Comparison of ENCODE assay signal across 18 cellular contexts in genomic region chr15:59523702-59524101, GRCh38.
DNase-seq lines count a peak whose midpoint lies in the region; ATAC-seq lines count a peak whose summit lies in the region.
"Had no signal": no experiment of that assay in that cellular context is flagged by ENCODE, and none has a peak within 500 bp of the region (broad histone marks: within the 10 kb centered on the region; RNA-seq: fewer than 3 reads in every experiment).

No MANE protein-coding gene starts in this region.

- no peak overlapping the region for H3K9ac ChIP-seq in BLaER1
- H3K9ac ChIP-seq: KMS-11 had no signal

- H3K4me3 Mint-ChIP-seq in CD4-positive, alpha-beta memory T cell = peak overlapping the region in 5 of 8 donors; percentile 29 to 57 (median 32)
- H3K4me3 Mint-ChIP-seq in activated naive CD8-positive, alpha-beta T cell treated with anti-CD3 and anti-CD28 coated beads, Interleukin-2, amount 10 ng/mL, durations not matched to agents 7 days and 5 days = peak overlapping the region; percentile 21
- peak overlapping the region; percentile 38 to 81 (median 59) for H3K4me3 Mint-ChIP-seq in naive thymus-derived CD8-positive, alpha-beta T cell
- H3K4me3 Mint-ChIP-seq: activated CD8-positive, alpha-beta memory T cell treated with anti-CD3 and anti-CD28 coated beads, Interleukin-2, amount 10 ng/mL, durations not matched to agents 7 days and 5 days had no signal

- POLR2A ChIA-PET in CD4-positive, alpha-beta memory T cell (lab: Charles Lee; ENCODE audit: partially characterized antibody) = no interaction called here
- POLR2A ChIA-PET in activated naive CD8-positive, alpha-beta T cell treated with anti-CD3 and anti-CD28 coated beads, Interleukin-2, amount 10 ng/mL, durations not matched to agents 7 days and 5 days (lab: Charles Lee) = interaction anchor here (0.5 to 0.7 kb wide), 2 partner anchors 141 to 543 kb away, joined by 3 read pairs; no protein-coding TSS in a partner anchor
- POLR2A ChIA-PET in naive thymus-derived CD8-positive, alpha-beta T cell (lab: Charles Lee) = interaction anchor here (0.6 to 1.5 kb wide), 8 partner anchors 8 to 548 kb away, joined by 3 to 6 read pairs (median 4); partner anchors contain the start of gene BNIP2

- DNase-seq in CD4-positive, alpha-beta memory T cell = no peak
- no peak for DNase-seq in activated naive CD8-positive, alpha-beta T cell treated with anti-CD3 and anti-CD28 coated beads, Interleukin-2, amount 10 ng/mL, durations not matched to agents 7 days and 5 days
- no peak for DNase-seq in naive thymus-derived CD8-positive, alpha-beta T cell
- DNase-seq in substantia nigra (lab: John Stamatoyannopoulos, UW) (no peak), NCI-H1105 treated with DMSO at 0.1 percent for 48 hours (lab: John Stamatoyannopoulos, UW) (no peak)
- DNase-seq: activated CD4-positive, alpha-beta T cell treated with anti-CD3 and anti-CD28 coated beads for 1 hour; GDM1; mammary epithelial cell; NK-92 treated with Interleukin-12 subunit alpha and Interleukin-12 subunit beta, amount 100 ng/mL, for 24 hours; ovary; stimulated activated naive CD4-positive, alpha-beta T cell treated with Interleukin-2 at 50 U/mL for 16 hours; tibial artery had no signal

- H4K20me1 ChIP-seq in BLaER1 = no peaks in the 10 kb centered on the region

- peaks cover 15 to 25% (median 22%) of the 10 kb centered on the region in 4 donors for H3K4me1 Mint-ChIP-seq in CD4-positive, alpha-beta memory T cell
- peaks cover 23% of the 10 kb centered on the region for H3K4me1 Mint-ChIP-seq in activated naive CD8-positive, alpha-beta T cell treated with anti-CD3 and anti-CD28 coated beads, Interleukin-2, amount 10 ng/mL, durations not matched to agents 7 days and 5 days
- H3K4me1 Mint-ChIP-seq in naive thymus-derived CD8-positive, alpha-beta T cell = peaks cover 23 to 57% (median 44%) of the 10 kb centered on the region in 4 donors

- no peak for ATAC-seq in activated naive CD8-positive, alpha-beta T cell treated with anti-CD3 and anti-CD28 coated beads, Interleukin-2, amount 10 ng/mL, durations not matched to agents 7 days and 5 days (ENCODE audit: low read depth)
- ATAC-seq in naive thymus-derived CD8-positive, alpha-beta T cell = no peak
- no peak for ATAC-seq in GM18519 (IDR thresholded peaks at IDR 0.05; ENCODE audit: low FRiP score, unreplicated experiment)
- no peak for ATAC-seq in HG02571 (IDR thresholded peaks at IDR 0.05; ENCODE audit: unreplicated experiment)

- H3K27me3 ChIP-seq in BLaER1 = no peaks in the 10 kb centered on the region
- no peaks in the 10 kb centered on the region for H3K27me3 ChIP-seq in CD4-positive, alpha-beta memory T cell (ENCODE audit: insufficient read depth, low read length)
- H3K27me3 ChIP-seq: ovary, right atrium auricular region, tibial artery had no signal

- CTCF ChIA-PET in CD4-positive, alpha-beta memory T cell (lab: Charles Lee; ENCODE audit: partially characterized antibody) = interaction anchor here (2.0 kb wide), 1 partner anchor 9 kb away, joined by 17 read pairs; no protein-coding TSS in a partner anchor

- peaks cover 31% of the 10 kb centered on the region for H3K4me1 ChIP-seq in BLaER1
- peaks cover 26% of the 10 kb centered on the region for H3K4me1 ChIP-seq in CD4-positive, alpha-beta memory T cell (ENCODE audit: insufficient read depth, low read length)
- H3K4me1 ChIP-seq: right atrium auricular region, tibial artery had no signal

- no peaks in the 10 kb centered on the region for H3K9me3 Mint-ChIP-seq in CD4-positive, alpha-beta memory T cell
- H3K9me3 Mint-ChIP-seq in activated naive CD8-positive, alpha-beta T cell treated with anti-CD3 and anti-CD28 coated beads, Interleukin-2, amount 10 ng/mL, durations not matched to agents 7 days and 5 days = no peaks in the 10 kb centered on the region
- H3K9me3 Mint-ChIP-seq in naive thymus-derived CD8-positive, alpha-beta T cell = no peaks in the 10 kb centered on the region

- intact Hi-C loops in CD4-positive, alpha-beta memory T cell (cut with micrococcal nuclease) = loop anchor here (10.0 kb wide), 1 partner anchor 1959 kb away; no protein-coding TSS in a partner anchor

- H3K27me3 Mint-ChIP-seq in CD4-positive, alpha-beta memory T cell = peaks cover 0 to under 1% of the 10 kb centered on the region in 2 donors
- peaks cover 44% of the 10 kb centered on the region for H3K27me3 Mint-ChIP-seq in activated naive CD8-positive, alpha-beta T cell treated with anti-CD3 and anti-CD28 coated beads, Interleukin-2, amount 10 ng/mL, durations not matched to agents 7 days and 5 days
- peaks cover 0 to 3% (median 0%) of the 10 kb centered on the region in 5 donors for H3K27me3 Mint-ChIP-seq in naive thymus-derived CD8-positive, alpha-beta T cell

- H3K36me3 Mint-ChIP-seq in CD4-positive, alpha-beta memory T cell = no peaks in the 10 kb centered on the region
- no peaks in the 10 kb centered on the region for H3K36me3 Mint-ChIP-seq in activated naive CD8-positive, alpha-beta T cell treated with anti-CD3 and anti-CD28 coated beads, Interleukin-2, amount 10 ng/mL, durations not matched to agents 7 days and 5 days
- H3K36me3 Mint-ChIP-seq in naive thymus-derived CD8-positive, alpha-beta T cell = no peaks in the 10 kb centered on the region
- H3K36me3 Mint-ChIP-seq: activated CD8-positive, alpha-beta memory T cell treated with anti-CD3 and anti-CD28 coated beads, Interleukin-2, amount 10 ng/mL, durations not matched to agents 7 days and 5 days had no signal

- no peaks in the 10 kb centered on the region for H3K9me3 ChIP-seq in BLaER1
- no peaks in the 10 kb centered on the region for H3K9me3 ChIP-seq in CD4-positive, alpha-beta memory T cell (ENCODE audit: control insufficient read depth in 1 of 2, low read length in 2 of 2)
- H3K9me3 ChIP-seq: ovary, right atrium auricular region, tibial artery had no signal

- peak overlapping the region in 2 of 7 donors; percentile 0 to 59 for H3K27ac Mint-ChIP-seq in CD4-positive, alpha-beta memory T cell
- peak overlapping the region; percentile 19 for H3K27ac Mint-ChIP-seq in activated naive CD8-positive, alpha-beta T cell treated with anti-CD3 and anti-CD28 coated beads, Interleukin-2, amount 10 ng/mL, durations not matched to agents 7 days and 5 days
- H3K27ac Mint-ChIP-seq in naive thymus-derived CD8-positive, alpha-beta T cell = peak overlapping the region; percentile 52 to 91 (median 80)
- H3K27ac Mint-ChIP-seq: activated CD8-positive, alpha-beta memory T cell treated with anti-CD3 and anti-CD28 coated beads, Interleukin-2, amount 10 ng/mL, durations not matched to agents 7 days and 5 days had no signal

- no peaks in the 10 kb centered on the region for H3K36me3 ChIP-seq in BLaER1
- H3K36me3 ChIP-seq in CD4-positive, alpha-beta memory T cell (ENCODE audit: insufficient read depth, low read length) = no peaks in the 10 kb centered on the region
- H3K36me3 ChIP-seq: ovary, right atrium auricular region, tibial artery had no signal

- no peak overlapping the region for H3K27ac ChIP-seq in BLaER1
- H3K27ac ChIP-seq in CD4-positive, alpha-beta memory T cell (ENCODE audit: low read depth, low read length) = no peak overlapping the region
- no peak overlapping the region for H3K27ac ChIP-seq in substantia nigra (ENCODE audit: low read depth, low read length, poor library complexity, severe bottlenecking)
- H3K27ac ChIP-seq: KMS-11, ovary, right atrium auricular region, tibial artery had no signal

- peak overlapping the region; percentile 56 for H3K4me2 ChIP-seq in BLaER1
- H3K4me2 ChIP-seq: KMS-11 had no signal

- no peak overlapping the region for H3K4me3 ChIP-seq in BLaER1
- no peak overlapping the region for H3K4me3 ChIP-seq in CD4-positive, alpha-beta memory T cell (ENCODE audit: low read length in 2 of 2)
- H3K4me3 ChIP-seq: ovary, right atrium auricular region, tibial artery had no signal
